In the genomic region with DNA sequence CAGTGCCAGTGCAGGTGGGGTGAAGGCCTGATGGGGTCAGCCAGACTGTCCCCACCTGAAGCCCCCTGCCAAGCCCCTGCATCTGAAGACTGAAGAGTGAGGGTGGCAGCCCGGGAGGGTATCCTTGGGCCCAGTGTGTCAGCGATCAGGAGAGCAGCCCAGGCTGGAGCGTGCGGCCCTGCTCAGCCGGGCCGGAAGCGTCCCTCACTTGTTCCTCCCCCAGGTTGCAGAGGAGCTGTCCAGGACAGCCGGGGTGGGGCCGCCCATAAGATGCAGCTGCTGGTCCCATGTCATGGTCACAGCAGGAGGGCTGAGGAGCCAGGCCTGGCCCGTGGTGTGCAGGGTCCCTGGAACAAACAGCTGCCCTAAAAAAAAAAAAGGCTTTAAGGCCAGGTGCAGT, we compare ENCODE assay signal across 1 cellular context.
TF ChIP-seq lines count a peak whose summit lies in the region.

No MANE protein-coding gene starts in this region.

TF ChIP-seq in K562, 482 proteins besides CTCF, POLR2A, EP300 and RAD21 (continues in another document):
- TF ChIP-seq KAT7 (CRISPR knock-in tag; IDR thresholded peaks at IDR 0.05; ENCODE audit: borderline replicate concordance) (no peak), ZNF77 (CRISPR knock-in tag; IDR thresholded peaks at IDR 0.05) (no peak), ZBTB8A (IDR thresholded peaks at IDR 0.05; ENCODE audit: partially characterized antibody) (no peak), GTF2A2 (tag; IDR thresholded peaks at IDR 0.05) (no peak), ARID3A (IDR thresholded peaks at IDR 0.05; ENCODE audit: borderline replicate concordance, low read depth, low read length) (no peak), NRF1 (conservative IDR thresholded peaks at IDR 0.05 in 1 of 2, IDR thresholded peaks at IDR 0.05 in 1 of 2) (no peak), CBFA2T3 (IDR thresholded peaks at IDR 0.05) (peak; percentile 26; the same call in 1 of the 2 replicates), HOMEZ (CRISPR knock-in tag; IDR thresholded peaks at IDR 0.05) (no peak), SRSF3 (IDR thresholded peaks at IDR 0.05; ENCODE audit: insufficient read depth, low read length) (no peak), MXI1 (IDR thresholded peaks at IDR 0.05; ENCODE audit: low read depth, low read length) (no peak), MTA2 (IDR thresholded peaks at IDR 0.05; ENCODE audit: low read depth) (no peak), E2F5 (CRISPR knock-in tag; IDR thresholded peaks at IDR 0.05) (no peak), ZFP91 (CRISPR knock-in tag; IDR thresholded peaks at IDR 0.05) (no peak), MTF1 (CRISPR knock-in tag; IDR thresholded peaks at IDR 0.05; ENCODE audit: borderline replicate concordance) (no peak), ZNF165 (CRISPR knock-in tag; IDR thresholded peaks at IDR 0.05; ENCODE audit: borderline replicate concordance) (no peak), ZNF212 (CRISPR knock-in tag; IDR thresholded peaks at IDR 0.05) (no peak), REST (CRISPR knock-in tag; IDR thresholded peaks at IDR 0.05; ENCODE audit: low read depth) (peak; percentile 60; the same call in 1 of the 2 replicates), KLF6 (CRISPR knock-in tag; IDR thresholded peaks at IDR 0.05; ENCODE audit: borderline replicate concordance) (no peak), LCOR (CRISPR knock-in tag; IDR thresholded peaks at IDR 0.05) (no peak), ZNF785 (CRISPR knock-in tag; IDR thresholded peaks at IDR 0.05) (no peak), PHF8 (IDR thresholded peaks at IDR 0.05; ENCODE audit: borderline replicate concordance, low read length) (no peak), NFYB (IDR thresholded peaks at IDR 0.05; ENCODE audit: extremely low read depth, insufficient read length) (no peak), RFX1 (IDR thresholded peaks at IDR 0.05) (no peak), CBFA2T2 (conservative IDR thresholded peaks at IDR 0.05) (0 out of 2 replicates have a peak, but pooled peaks have one; percentile 11), E2F6 (IDR thresholded peaks at IDR 0.05; ENCODE audit: borderline replicate concordance in 1 of 2, extremely low read depth in 1 of 2, insufficient read depth in 1 of 2, insufficient read length in 1 of 2, low read depth in 1 of 2, low read length in 1 of 2, poor library complexity in 1 of 2, severe bottlenecking in 1 of 2) (no peak), GABPA (tag; conservative IDR thresholded peaks at IDR 0.05; ENCODE audit: low read depth) (peak; percentile 54), BRCA1 (IDR thresholded peaks at IDR 0.05) (no peak), BRCA1 (CRISPR knock-in tag; IDR thresholded peaks at IDR 0.05) (no peak), MEIS2 (IDR thresholded peaks at IDR 0.05; ENCODE audit: partially characterized antibody) (no peak)
- TF ChIP-seq, protein P1, sequence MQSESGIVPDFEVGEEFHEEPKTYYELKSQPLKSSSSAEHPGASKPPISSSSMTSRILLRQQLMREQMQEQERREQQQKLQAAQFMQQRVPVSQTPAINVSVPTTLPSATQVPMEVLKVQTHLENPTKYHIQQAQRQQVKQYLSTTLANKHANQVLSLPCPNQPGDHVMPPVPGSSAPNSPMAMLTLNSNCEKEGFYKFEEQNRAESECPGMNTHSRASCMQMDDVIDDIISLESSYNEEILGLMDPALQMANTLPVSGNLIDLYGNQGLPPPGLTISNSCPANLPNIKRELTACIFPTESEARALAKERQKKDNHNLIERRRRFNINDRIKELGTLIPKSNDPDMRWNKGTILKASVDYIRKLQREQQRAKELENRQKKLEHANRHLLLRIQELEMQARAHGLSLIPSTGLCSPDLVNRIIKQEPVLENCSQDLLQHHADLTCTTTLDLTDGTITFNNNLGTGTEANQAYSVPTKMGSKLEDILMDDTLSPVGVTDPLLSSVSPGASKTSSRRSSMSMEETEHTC (IDR thresholded peaks at IDR 0.05) = no peak
- TF ChIP-seq, protein P2, sequence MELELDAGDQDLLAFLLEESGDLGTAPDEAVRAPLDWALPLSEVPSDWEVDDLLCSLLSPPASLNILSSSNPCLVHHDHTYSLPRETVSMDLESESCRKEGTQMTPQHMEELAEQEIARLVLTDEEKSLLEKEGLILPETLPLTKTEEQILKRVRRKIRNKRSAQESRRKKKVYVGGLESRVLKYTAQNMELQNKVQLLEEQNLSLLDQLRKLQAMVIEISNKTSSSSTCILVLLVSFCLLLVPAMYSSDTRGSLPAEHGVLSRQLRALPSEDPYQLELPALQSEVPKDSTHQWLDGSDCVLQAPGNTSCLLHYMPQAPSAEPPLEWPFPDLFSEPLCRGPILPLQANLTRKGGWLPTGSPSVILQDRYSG (tag; conservative IDR thresholded peaks at IDR 0.05; ENCODE audit: low read depth) = no peak
- TF ChIP-seq, protein P3, sequence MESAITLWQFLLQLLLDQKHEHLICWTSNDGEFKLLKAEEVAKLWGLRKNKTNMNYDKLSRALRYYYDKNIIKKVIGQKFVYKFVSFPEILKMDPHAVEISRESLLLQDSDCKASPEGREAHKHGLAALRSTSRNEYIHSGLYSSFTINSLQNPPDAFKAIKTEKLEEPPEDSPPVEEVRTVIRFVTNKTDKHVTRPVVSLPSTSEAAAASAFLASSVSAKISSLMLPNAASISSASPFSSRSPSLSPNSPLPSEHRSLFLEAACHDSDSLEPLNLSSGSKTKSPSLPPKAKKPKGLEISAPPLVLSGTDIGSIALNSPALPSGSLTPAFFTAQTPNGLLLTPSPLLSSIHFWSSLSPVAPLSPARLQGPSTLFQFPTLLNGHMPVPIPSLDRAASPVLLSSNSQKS (CRISPR knock-in tag; IDR thresholded peaks at IDR 0.05) = no peak
- TF ChIP-seq, protein P4, sequence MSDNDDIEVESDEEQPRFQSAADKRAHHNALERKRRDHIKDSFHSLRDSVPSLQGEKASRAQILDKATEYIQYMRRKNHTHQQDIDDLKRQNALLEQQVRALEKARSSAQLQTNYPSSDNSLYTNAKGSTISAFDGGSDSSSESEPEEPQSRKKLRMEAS (CRISPR knock-in tag; IDR thresholded peaks at IDR 0.05) = no peak
- TF ChIP-seq, protein P5, sequence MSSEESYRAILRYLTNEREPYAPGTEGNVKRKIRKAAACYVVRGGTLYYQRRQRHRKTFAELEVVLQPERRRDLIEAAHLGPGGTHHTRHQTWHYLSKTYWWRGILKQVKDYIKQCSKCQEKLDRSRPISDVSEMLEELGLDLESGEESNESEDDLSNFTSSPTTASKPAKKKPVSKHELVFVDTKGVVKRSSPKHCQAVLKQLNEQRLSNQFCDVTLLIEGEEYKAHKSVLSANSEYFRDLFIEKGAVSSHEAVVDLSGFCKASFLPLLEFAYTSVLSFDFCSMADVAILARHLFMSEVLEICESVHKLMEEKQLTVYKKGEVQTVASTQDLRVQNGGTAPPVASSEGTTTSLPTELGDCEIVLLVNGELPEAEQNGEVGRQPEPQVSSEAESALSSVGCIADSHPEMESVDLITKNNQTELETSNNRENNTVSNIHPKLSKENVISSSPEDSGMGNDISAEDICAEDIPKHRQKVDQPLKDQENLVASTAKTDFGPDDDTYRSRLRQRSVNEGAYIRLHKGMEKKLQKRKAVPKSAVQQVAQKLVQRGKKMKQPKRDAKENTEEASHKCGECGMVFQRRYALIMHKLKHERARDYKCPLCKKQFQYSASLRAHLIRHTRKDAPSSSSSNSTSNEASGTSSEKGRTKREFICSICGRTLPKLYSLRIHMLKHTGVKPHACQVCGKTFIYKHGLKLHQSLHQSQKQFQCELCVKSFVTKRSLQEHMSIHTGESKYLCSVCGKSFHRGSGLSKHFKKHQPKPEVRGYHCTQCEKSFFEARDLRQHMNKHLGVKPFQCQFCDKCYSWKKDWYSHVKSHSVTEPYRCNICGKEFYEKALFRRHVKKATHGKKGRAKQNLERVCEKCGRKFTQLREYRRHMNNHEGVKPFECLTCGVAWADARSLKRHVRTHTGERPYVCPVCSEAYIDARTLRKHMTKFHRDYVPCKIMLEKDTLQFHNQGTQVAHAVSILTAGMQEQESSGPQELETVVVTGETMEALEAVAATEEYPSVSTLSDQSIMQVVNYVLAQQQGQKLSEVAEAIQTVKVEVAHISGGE (CRISPR knock-in tag; IDR thresholded peaks at IDR 0.05) = peak in 1 of 3 experiments; percentile 65; a peak in 2 of 6 replicates
- TF ChIP-seq, protein P6, sequence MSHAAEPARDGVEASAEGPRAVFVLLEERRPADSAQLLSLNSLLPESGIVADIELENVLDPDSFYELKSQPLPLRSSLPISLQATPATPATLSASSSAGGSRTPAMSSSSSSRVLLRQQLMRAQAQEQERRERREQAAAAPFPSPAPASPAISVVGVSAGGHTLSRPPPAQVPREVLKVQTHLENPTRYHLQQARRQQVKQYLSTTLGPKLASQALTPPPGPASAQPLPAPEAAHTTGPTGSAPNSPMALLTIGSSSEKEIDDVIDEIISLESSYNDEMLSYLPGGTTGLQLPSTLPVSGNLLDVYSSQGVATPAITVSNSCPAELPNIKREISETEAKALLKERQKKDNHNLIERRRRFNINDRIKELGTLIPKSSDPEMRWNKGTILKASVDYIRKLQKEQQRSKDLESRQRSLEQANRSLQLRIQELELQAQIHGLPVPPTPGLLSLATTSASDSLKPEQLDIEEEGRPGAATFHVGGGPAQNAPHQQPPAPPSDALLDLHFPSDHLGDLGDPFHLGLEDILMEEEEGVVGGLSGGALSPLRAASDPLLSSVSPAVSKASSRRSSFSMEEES (CRISPR knock-in tag; IDR thresholded peaks at IDR 0.05) = no peak
